ENCODE assay signal across 12 cellular contexts in the genomic region with DNA sequence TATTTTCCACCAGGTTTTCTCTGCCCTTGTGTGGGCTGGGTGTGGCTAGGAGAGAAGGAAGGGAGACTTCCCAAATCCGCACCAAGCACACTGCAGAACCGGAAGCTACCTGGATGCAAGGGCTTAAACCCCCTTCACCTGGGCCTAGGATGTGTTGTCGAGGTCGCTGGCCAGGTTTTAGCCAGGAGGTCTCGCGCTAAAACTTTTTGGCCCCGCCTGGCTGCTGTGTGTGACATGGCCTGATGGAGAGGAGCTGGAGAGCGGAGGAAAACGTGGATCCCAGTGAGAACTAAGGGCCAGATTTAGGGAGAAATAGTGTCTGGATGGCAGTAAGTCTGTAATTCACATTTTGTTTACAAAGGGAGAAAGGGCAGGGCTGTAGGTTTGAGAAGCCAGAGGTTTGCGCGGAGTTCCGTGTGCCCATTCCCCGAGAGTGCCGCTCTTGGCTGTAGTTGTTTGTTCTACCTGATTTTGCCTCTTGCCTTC. TPM values are rescaled to one million over a fixed set of nuclear protein-coding genes. Genes with fewer than 3 reads are reported as not detected.
DNase-seq lines count a peak whose midpoint lies in the region; ATAC-seq, FAIRE-seq and TF ChIP-seq lines count a peak whose summit lies in the region.
"Had no signal": no experiment of that assay in that cellular context is flagged by ENCODE, and none has a peak within 500 bp of the region (broad histone marks: within the 10 kb centered on the region; RNA-seq: fewer than 3 reads in every experiment).

No MANE protein-coding gene starts in this region.

- H3K36me3 Mint-ChIP-seq in activated naive CD8-positive, alpha-beta T cell treated with anti-CD3 and anti-CD28 coated beads, Interleukin-2, amount 10 ng/mL, durations not matched to agents 7 days and 5 days, result peaks cover 2% of the 10 kb centered on the region
- H3K36me3 Mint-ChIP-seq in activated naive CD8-positive, alpha-beta T cell treated with anti-CD3 and anti-CD28 coated beads for 36 hours, result no peaks in the 10 kb centered on the region

- TF ChIP-seq CTCF in astrocyte of the cerebellum (IDR thresholded peaks at IDR 0.05; ENCODE audit: low read depth, low read length, missing control alignments) (no peak), keratinocyte (optimal IDR thresholded peaks at IDR 0.05 in 1 of 3, IDR thresholded peaks at IDR 0.05 in 1 of 3, conservative IDR thresholded peaks at IDR 0.05 in 1 of 3; ENCODE audit: extremely low read depth in 1 of 3, insufficient read depth in 2 of 3, low read length in 3 of 3) (no peak), stomach (IDR thresholded peaks at IDR 0.05) (no peak), BE2C (IDR thresholded peaks at IDR 0.05; ENCODE audit: low read depth, low read length) (no peak)

- DNase-seq in activated naive CD8-positive, alpha-beta T cell treated with anti-CD3 and anti-CD28 coated beads, Interleukin-2, amount 10 ng/mL, durations not matched to agents 7 days and 5 days, result no peak
- no peak for DNase-seq in activated naive CD8-positive, alpha-beta T cell treated with anti-CD3 and anti-CD28 coated beads for 36 hours
- no peak for DNase-seq in astrocyte of the cerebellum (ENCODE audit: low read depth)
- no peak for DNase-seq in keratinocyte (ENCODE audit: low read depth, low spot score)
- DNase-seq in stomach, result no peak
- DNase-seq in retina, result no peak
- DNase-seq in midbrain (lab: John Stamatoyannopoulos, UW), result no peak
- DNase-seq in BE2C, result no peak
- DNase-seq: colonic mucosa had no signal

- no peaks in the 10 kb centered on the region for H3K9me3 Mint-ChIP-seq in activated naive CD8-positive, alpha-beta T cell treated with anti-CD3 and anti-CD28 coated beads, Interleukin-2, amount 10 ng/mL, durations not matched to agents 7 days and 5 days
- no peaks in the 10 kb centered on the region for H3K9me3 Mint-ChIP-seq in activated naive CD8-positive, alpha-beta T cell treated with anti-CD3 and anti-CD28 coated beads for 36 hours
- H3K9me3 Mint-ChIP-seq: stimulated activated naive CD8-positive, alpha-beta T cell treated with anti-CD3 and anti-CD28 coated beads, Interleukin-15, Interleukin-2, amounts not matched to agents 100 ng/mL and 50 ng/mL, for 24 hours had no signal

- H4K20me1 ChIP-seq in keratinocyte (ENCODE audit: control insufficient read depth, extremely low read depth, insufficient read depth, low read length), result no peaks in the 10 kb centered on the region

- intact Hi-C loops in stomach (cut with DNase I; ENCODE audit: low total_unique reads), result no loop called here

- peak overlapping the region; percentile 19 for H3K4me3 Mint-ChIP-seq in activated naive CD8-positive, alpha-beta T cell treated with anti-CD3 and anti-CD28 coated beads, Interleukin-2, amount 10 ng/mL, durations not matched to agents 7 days and 5 days
- no peak overlapping the region for H3K4me3 Mint-ChIP-seq in activated naive CD8-positive, alpha-beta T cell treated with anti-CD3 and anti-CD28 coated beads for 36 hours

- TF ChIP-seq POLR2A in stomach (IDR thresholded peaks at IDR 0.05), result no peak

- H3K36me3 ChIP-seq in keratinocyte (ENCODE audit: control insufficient read depth in 2 of 2, extremely low read depth in 1 of 2, insufficient read depth in 2 of 2, low read length in 2 of 2) (no peaks in the 10 kb centered on the region), stomach (no peaks in the 10 kb centered on the region), BE2C (no peaks in the 10 kb centered on the region)
- H3K36me3 ChIP-seq: colonic mucosa had no signal

- H3K79me2 ChIP-seq in keratinocyte (ENCODE audit: control insufficient read depth, insufficient read depth, low read length), result peaks cover 12% of the 10 kb centered on the region

- H3K4me1 ChIP-seq in keratinocyte (ENCODE audit: control insufficient read depth, extremely low read depth, insufficient read depth, low read length) (peaks cover 27% of the 10 kb centered on the region), stomach (peaks cover 22 to 65% (median 41%) of the 10 kb centered on the region in 4 donors), BE2C (no peaks in the 10 kb centered on the region)
- H3K4me1 ChIP-seq: colonic mucosa had no signal

- no peak overlapping the region for H3K27ac Mint-ChIP-seq in activated naive CD8-positive, alpha-beta T cell treated with anti-CD3 and anti-CD28 coated beads, Interleukin-2, amount 10 ng/mL, durations not matched to agents 7 days and 5 days
- H3K27ac Mint-ChIP-seq in activated naive CD8-positive, alpha-beta T cell treated with anti-CD3 and anti-CD28 coated beads for 36 hours, result no peak overlapping the region
- H3K27ac Mint-ChIP-seq: stimulated activated naive CD8-positive, alpha-beta T cell treated with anti-CD3 and anti-CD28 coated beads, Interleukin-15, Interleukin-2, amounts not matched to agents 100 ng/mL and 50 ng/mL, for 24 hours had no signal

- dilution Hi-C loops in keratinocyte (cut with MboI; ENCODE audit: extremely low pct_ligation_motif_present, low sequenced_read_pairs), result no loop called here

- H3K4me1 Mint-ChIP-seq in activated naive CD8-positive, alpha-beta T cell treated with anti-CD3 and anti-CD28 coated beads, Interleukin-2, amount 10 ng/mL, durations not matched to agents 7 days and 5 days, result peaks cover 23% of the 10 kb centered on the region
- peaks cover 42% of the 10 kb centered on the region for H3K4me1 Mint-ChIP-seq in activated naive CD8-positive, alpha-beta T cell treated with anti-CD3 and anti-CD28 coated beads for 36 hours

- no peak overlapping the region for H2AFZ ChIP-seq in keratinocyte (ENCODE audit: control insufficient read depth, low read length)

- H3K27me3 ChIP-seq in keratinocyte (ENCODE audit: control insufficient read depth, extremely low read depth, insufficient read depth, low read length) (peaks cover 50% of the 10 kb centered on the region), stomach (peaks cover 0 to 97% (median 80%) of the 10 kb centered on the region in 3 donors), BE2C (peaks cover 61% of the 10 kb centered on the region)

- no peak overlapping the region for H3K9ac ChIP-seq in keratinocyte (ENCODE audit: control insufficient read depth, extremely low read depth, insufficient read depth, low read length)

- WGBS in stomach, 5 donors, result 27 to 46% (median 36%) methylated on average over 14 of the region's 14 CpGs

- H3K27ac ChIP-seq in keratinocyte (ENCODE audit: control insufficient read depth, insufficient read depth, low read length) (no peak overlapping the region), stomach (peak overlapping the region in 3 of 5 donors; percentile 83 to 93 (median 90))
- H3K27ac ChIP-seq: C4-2B had no signal

- no peak for TF ChIP-seq EP300 in stomach (IDR thresholded peaks at IDR 0.05)

- in situ Hi-C loops in astrocyte of the cerebellum (cut with HindIII; ENCODE audit: low sequenced_read_pairs), result no loop called here

- H3K27me3 Mint-ChIP-seq in activated naive CD8-positive, alpha-beta T cell treated with anti-CD3 and anti-CD28 coated beads, Interleukin-2, amount 10 ng/mL, durations not matched to agents 7 days and 5 days, result peaks cover 70% of the 10 kb centered on the region
- H3K27me3 Mint-ChIP-seq in activated naive CD8-positive, alpha-beta T cell treated with anti-CD3 and anti-CD28 coated beads for 36 hours, result peaks cover 74% of the 10 kb centered on the region

- POLR2A ChIA-PET in activated naive CD8-positive, alpha-beta T cell treated with anti-CD3 and anti-CD28 coated beads, Interleukin-2, amount 10 ng/mL, durations not matched to agents 7 days and 5 days (lab: Charles Lee), result interaction anchor here (0.5 kb wide), 1 partner anchor 1210 kb away, joined by 4 read pairs; no protein-coding TSS in a partner anchor

- FAIRE-seq in keratinocyte (lab: Jason Lieb, UNC), result no peak

- no peaks in the 10 kb centered on the region for H3K9me1 ChIP-seq in keratinocyte (ENCODE audit: control insufficient read depth, extremely low read depth, insufficient read depth, low read length)

- H3K4me2 ChIP-seq in keratinocyte (ENCODE audit: control insufficient read depth, extremely low read depth, insufficient read depth, low read depth, low read length), result peak overlapping the region; percentile 70

- H3K9me3 ChIP-seq in keratinocyte (ENCODE audit: control insufficient read depth, low read depth, low read length), result no peaks in the 10 kb centered on the region
- no peaks in the 10 kb centered on the region for H3K9me3 ChIP-seq in stomach
- no peaks in the 10 kb centered on the region for H3K9me3 ChIP-seq in BE2C
- H3K9me3 ChIP-seq: colonic mucosa had no signal

- peak overlapping the region; percentile 77 for H3K4me3 ChIP-seq in astrocyte of the cerebellum (ENCODE audit: low read depth, low read length)
- peak overlapping the region in 1 of 3 experiments; percentile 72 for H3K4me3 ChIP-seq in keratinocyte (ENCODE audit: control insufficient read depth in 2 of 3, extremely low read depth in 1 of 3, insufficient read depth in 2 of 3, low read depth in 1 of 3, low read length in 3 of 3)
- peak overlapping the region in 3 of 4 donors; percentile 75 to 91 (median 77) for H3K4me3 ChIP-seq in stomach
- no peak overlapping the region for H3K4me3 ChIP-seq in BE2C (ENCODE audit: low read depth, low read length)

- ATAC-seq in activated naive CD8-positive, alpha-beta T cell treated with anti-CD3 and anti-CD28 coated beads, Interleukin-2, amount 10 ng/mL, durations not matched to agents 7 days and 5 days (ENCODE audit: low read depth), result no peak
- ATAC-seq: HCT116 had no signal

RNA-seq across cellular contexts. Expression of gene TSHZ3, which starts 3.1 kb away (rescaled TPM):
- under 1 TPM; 0.45 to 1.00 TPM for total RNA-seq in activated naive CD8-positive, alpha-beta T cell treated with anti-CD3 and anti-CD28 coated beads, Interleukin-2, amount 10 ng/mL, durations not matched to agents 7 days and 5 days
- total RNA-seq in activated naive CD8-positive, alpha-beta T cell treated with anti-CD3 and anti-CD28 coated beads for 36 hours, result under 1 TPM; 0.06 TPM
- polyA plus RNA-seq in keratinocyte, result 2.2 to 3.6 TPM (median 3.0 TPM) in 3 replicates
- 3.3 TPM for polyA plus RNA-seq in keratinocyte (2011; ENCODE audit: low read depth)
- polyA plus RNA-seq in keratinocyte (2011; cell fraction: cytosol; rRNA removed), result 3.0 and 3.8 TPM in 2 replicates
- 8.7 and 9.8 TPM in 2 replicates for polyA plus RNA-seq in keratinocyte (2011; cell fraction: nucleus; rRNA removed)
- 2.6 and 6.1 TPM in 2 replicates for polyA plus RNA-seq in keratinocyte (2012; ENCODE audit: low replicate concordance)
- 3.1 to 17.9 TPM (median 9.9 TPM) in 3 replicates for polyA minus RNA-seq in keratinocyte
- 3.6 TPM for polyA minus RNA-seq in keratinocyte (2011; cell fraction: cytosol; rRNA and poly(A)+ RNA removed)
- 4.2 and 9.9 TPM in 2 replicates for polyA minus RNA-seq in keratinocyte (2011; cell fraction: nucleus; rRNA and poly(A)+ RNA removed)
- 10 to 100 TPM in 1 of 5 donors, 1 to 10 TPM in 3, under 1 TPM in 1; 0.87 to 14.3 (median 6.4) TPM for total RNA-seq in stomach
- polyA plus RNA-seq in stomach, result 1 to 10 TPM; 3.3 to 5.8 (median 3.7) TPM
- 11.6 TPM for polyA plus RNA-seq in BE2C (2012; ENCODE audit: insufficient read depth, insufficient read length, low read depth)
